Comparison of ENCODE assay signal across 11 cellular contexts in genomic region chr2:45889620-45890019, GRCh38.
DNase-seq lines count a peak whose midpoint lies in the region; ATAC-seq lines count a peak whose summit lies in the region.
"Had no signal": no experiment of that assay in that cellular context is flagged by ENCODE, and none has a peak within 500 bp of the region (broad histone marks: within the 10 kb centered on the region; RNA-seq: fewer than 3 reads in every experiment).

No MANE protein-coding gene starts in this region.

- no peaks in the 10 kb centered on the region for H3K9me3 Mint-ChIP-seq in activated T-cell treated with anti-CD3 and anti-CD28 coated beads, Interleukin-2, amount 50 U/mL, for 72 hours
- H3K9me3 Mint-ChIP-seq: central memory CD8-positive, alpha-beta T cell had no signal

- no peaks in the 10 kb centered on the region for H3K36me3 Mint-ChIP-seq in activated T-cell treated with anti-CD3 and anti-CD28 coated beads, Interleukin-2, amount 50 U/mL, for 72 hours (ENCODE audit: insufficient read depth in 2 of 2)

- DNase-seq in activated T-cell treated with anti-CD3 and anti-CD28 coated beads, Interleukin-2, amount 50 U/mL, for 72 hours = no peak
- DNase-seq in activated T-cell treated with anti-CD3 and anti-CD28 coated beads, Interleukin-2, amount 50 U/mL, for 1 hour = no peak
- no peak for DNase-seq in adipocyte (ENCODE audit: low read depth)
- DNase-seq in NCI-H2107 (lab: John Stamatoyannopoulos, UW) = no peak
- DNase-seq in NK-92 treated with Interleukin-12 subunit alpha and Interleukin-12 subunit beta, amount 100 ng/mL, for 24 hours (lab: John Stamatoyannopoulos, UW) = no peak
- no peak for DNase-seq in RPMI8226
- DNase-seq: mucosa of descending colon had no signal

- no peak overlapping the region for H3K4me3 Mint-ChIP-seq in activated T-cell treated with anti-CD3 and anti-CD28 coated beads, Interleukin-2, amount 50 U/mL, for 72 hours
- H3K4me3 Mint-ChIP-seq: central memory CD8-positive, alpha-beta T cell had no signal

- H3K36me3 ChIP-seq in adipocyte (ENCODE audit: control insufficient read depth, insufficient read depth, low read length, severe bottlenecking) = no peaks in the 10 kb centered on the region
- H3K36me3 ChIP-seq in subcutaneous abdominal adipose tissue (ENCODE audit: control insufficient read depth in 5 of 5, insufficient read depth in 5 of 5, low read length in 5 of 5) = no peaks in the 10 kb centered on the region
- H3K36me3 ChIP-seq: SJCRH30 had no signal

- peak overlapping the region; percentile 60 for H3K4me3 ChIP-seq in adipocyte (ENCODE audit: low read length)
- peak overlapping the region in 1 of 5 donors; percentile 22 for H3K4me3 ChIP-seq in subcutaneous abdominal adipose tissue (ENCODE audit: low read depth in 1 of 5, low read length in 5 of 5)
- H3K4me3 ChIP-seq: mucosa of descending colon, SJCRH30 had no signal

- peaks cover 76% of the 10 kb centered on the region for H3K4me1 ChIP-seq in adipocyte (ENCODE audit: control insufficient read depth, insufficient read depth, low read length)
- H3K4me1 ChIP-seq in subcutaneous abdominal adipose tissue (ENCODE audit: control insufficient read depth in 5 of 5, insufficient read depth in 5 of 5, low read length in 5 of 5) = peaks cover 18 to 79% (median 69%) of the 10 kb centered on the region in 5 donors

- peak overlapping the region; percentile 59 for H3K9ac ChIP-seq in adipocyte (ENCODE audit: low read length)
- H3K9ac ChIP-seq in subcutaneous abdominal adipose tissue (ENCODE audit: low read length in 5 of 5) = peak overlapping the region in 2 of 5 donors; percentile 19 to 31

- H3K4me1 Mint-ChIP-seq in activated T-cell treated with anti-CD3 and anti-CD28 coated beads, Interleukin-2, amount 50 U/mL, for 72 hours (ENCODE audit: low read depth) = peaks cover 49% of the 10 kb centered on the region

- H3K9me3 ChIP-seq in adipocyte (ENCODE audit: control insufficient read depth, low read length) (no peaks in the 10 kb centered on the region), subcutaneous abdominal adipose tissue (ENCODE audit: control insufficient read depth in 5 of 5, low read length in 5 of 5) (no peaks in the 10 kb centered on the region)
- H3K9me3 ChIP-seq: mucosa of descending colon, SJCRH30 had no signal

- H3K27me3 Mint-ChIP-seq in activated T-cell treated with anti-CD3 and anti-CD28 coated beads, Interleukin-2, amount 50 U/mL, for 72 hours (ENCODE audit: low read depth) = no peaks in the 10 kb centered on the region
- H3K27me3 Mint-ChIP-seq: central memory CD8-positive, alpha-beta T cell had no signal

- no peaks in the 10 kb centered on the region for H3K27me3 ChIP-seq in adipocyte (replicated peaks; ENCODE audit: control insufficient read depth, insufficient read depth, low read length)
- H3K27me3 ChIP-seq in subcutaneous abdominal adipose tissue (ENCODE audit: control insufficient read depth in 5 of 5, insufficient read depth in 4 of 5, low read length in 5 of 5) = no peaks in the 10 kb centered on the region
- H3K27me3 ChIP-seq: SJCRH30 had no signal

- H3K27ac ChIP-seq in subcutaneous abdominal adipose tissue (ENCODE audit: low read depth, low read length) = peak overlapping the region; percentile 62

- no peak overlapping the region for H3K27ac Mint-ChIP-seq in activated T-cell treated with anti-CD3 and anti-CD28 coated beads, Interleukin-2, amount 50 U/mL, for 72 hours

- ATAC-seq in activated T-cell treated with anti-CD3 and anti-CD28 coated beads, Interleukin-2, amount 50 U/mL, for 72 hours (replicated peaks in 1 of 2) = peak; percentile 37 to 60
- peak; percentile 38 for ATAC-seq in HG02610 (IDR thresholded peaks at IDR 0.05; ENCODE audit: unreplicated experiment)
